In the genomic region with DNA sequence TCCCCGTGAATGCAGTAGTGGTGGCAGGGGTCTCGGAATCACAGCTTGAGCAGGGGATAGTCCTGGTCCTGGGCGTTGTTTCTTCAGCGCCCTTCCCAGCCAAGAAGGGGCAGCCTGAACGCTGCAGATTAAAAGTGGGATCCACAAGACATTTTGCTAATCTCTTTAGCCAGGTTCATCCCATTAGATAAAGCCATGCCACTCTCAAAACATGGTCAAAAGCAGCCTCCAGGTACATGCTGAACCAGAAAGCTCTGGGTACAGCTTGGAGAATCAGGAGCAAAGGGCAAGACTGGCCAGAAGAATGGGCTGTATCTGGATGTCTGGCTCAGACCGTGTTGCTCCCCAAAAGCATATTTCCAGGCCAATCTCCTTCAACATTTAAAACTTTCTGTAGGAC, we compare ENCODE assay signal across 31 cellular contexts. TPM values are rescaled to one million over a fixed set of nuclear protein-coding genes. Genes with fewer than 3 reads are reported as not detected.
"Had no signal": no experiment of that assay in that cellular context is flagged by ENCODE, and none has a peak within 500 bp of the region (broad histone marks: within the 10 kb centered on the region; RNA-seq: fewer than 3 reads in every experiment).

A gene with protein sequence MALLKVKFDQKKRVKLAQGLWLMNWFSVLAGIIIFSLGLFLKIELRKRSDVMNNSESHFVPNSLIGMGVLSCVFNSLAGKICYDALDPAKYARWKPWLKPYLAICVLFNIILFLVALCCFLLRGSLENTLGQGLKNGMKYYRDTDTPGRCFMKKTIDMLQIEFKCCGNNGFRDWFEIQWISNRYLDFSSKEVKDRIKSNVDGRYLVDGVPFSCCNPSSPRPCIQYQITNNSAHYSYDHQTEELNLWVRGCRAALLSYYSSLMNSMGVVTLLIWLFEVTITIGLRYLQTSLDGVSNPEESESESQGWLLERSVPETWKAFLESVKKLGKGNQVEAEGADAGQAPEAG (minus strand): TSS at position 101 of the 400 bp plus-strand sequence. CDS start 263 bp downstream, outside the sequence.

- H3K4me3 Mint-ChIP-seq: activated CD4-positive, alpha-beta memory T cell treated with anti-CD3 and anti-CD28 coated beads, Interleukin-2, amount 10 ng/mL, durations not matched to agents 7 days and 5 days; activated CD4-positive, alpha-beta T cell treated with anti-CD3 and anti-CD28 coated beads, Interleukin-2, amount 10 ng/mL, durations not matched to agents 7 days and 5 days; activated naive CD8-positive, alpha-beta T cell treated with anti-CD3 and anti-CD28 coated beads for 36 hours; activated naive CD8-positive, alpha-beta T cell treated with anti-CD3 and anti-CD28 coated beads, Interleukin-2, amount 50 U/mL, for 24 hours; activated T-cell treated with anti-CD3 and anti-CD28 coated beads, Interleukin-2, amount 50 U/mL, for 4 hours; central memory CD8-positive, alpha-beta T cell; effector memory CD8-positive, alpha-beta T cell; WTC11 had no signal

- H3K27ac Mint-ChIP-seq: activated CD4-positive, alpha-beta memory T cell treated with anti-CD3 and anti-CD28 coated beads, Interleukin-2, amount 10 ng/mL, durations not matched to agents 7 days and 5 days; activated CD4-positive, alpha-beta T cell treated with anti-CD3 and anti-CD28 coated beads, Interleukin-2, amount 10 ng/mL, durations not matched to agents 7 days and 5 days; activated naive CD8-positive, alpha-beta T cell treated with anti-CD3 and anti-CD28 coated beads for 36 hours; activated naive CD8-positive, alpha-beta T cell treated with anti-CD3 and anti-CD28 coated beads, Interleukin-2, amount 50 U/mL, for 24 hours; brain; WTC11 had no signal

- DNase-seq: activated CD4-positive, alpha-beta memory T cell treated with anti-CD3 and anti-CD28 coated beads, Interleukin-2, amount 10 ng/mL, durations not matched to agents 7 days and 5 days; activated CD4-positive, alpha-beta T cell treated with anti-CD3 and anti-CD28 coated beads for 1 hour; activated CD4-positive, alpha-beta T cell treated with anti-CD3 and anti-CD28 coated beads for 4 hours; activated CD4-positive, alpha-beta T cell treated with anti-CD3 and anti-CD28 coated beads, Interleukin-2, amount 10 ng/mL, durations not matched to agents 7 days and 5 days; activated CD4-positive, alpha-beta T cell treated with anti-CD3 and anti-CD28 coated beads, Interleukin-2, amount 50 U/mL, for 4 hours; activated gamma-delta T cell; activated naive CD4-positive, alpha-beta T cell treated with anti-CD3 and anti-CD28 coated beads, Interleukin-2, amount 50 U/mL, for 16 hours; activated naive CD4-positive, alpha-beta T cell treated with Interleukin-2 at 50 U/mL for 16 hours; activated naive CD8-positive, alpha-beta T cell treated with anti-CD3 and anti-CD28 coated beads for 36 hours; activated naive CD8-positive, alpha-beta T cell treated with anti-CD3 and anti-CD28 coated beads, Interleukin-2, amount 50 U/mL, for 24 hours; activated T-cell treated with anti-CD3 and anti-CD28 coated beads, Interleukin-2, amount 50 U/mL, for 4 hours; adrenal gland; amygdala; aorta; dermis blood vessel endothelial cell; effector CD4-positive, alpha-beta T cell; effector memory CD8-positive, alpha-beta T cell; erythroblast; foreskin keratinocyte; gastrocnemius medialis; glutamatergic neuron; heart left ventricle; T-helper 2 cell had no signal

- H3K27ac ChIP-seq: adrenal gland, breast epithelium, cardiac muscle cell, coronary artery, esophagus muscularis mucosa, foreskin keratinocyte, gastrocnemius medialis, heart left ventricle had no signal

- H3K27me3 ChIP-seq: adrenal gland, breast epithelium, cardiac muscle cell, esophagus muscularis mucosa, gastrocnemius medialis, heart left ventricle had no signal

- H3K36me3 ChIP-seq: adrenal gland, breast epithelium, cardiac muscle cell, gastrocnemius medialis had no signal

- H3K4me1 ChIP-seq: breast epithelium had no signal

- H3K27me3 Mint-ChIP-seq: activated CD4-positive, alpha-beta memory T cell treated with anti-CD3 and anti-CD28 coated beads, Interleukin-2, amount 10 ng/mL, durations not matched to agents 7 days and 5 days; activated naive CD8-positive, alpha-beta T cell treated with anti-CD3 and anti-CD28 coated beads, Interleukin-2, amount 50 U/mL, for 24 hours; central memory CD8-positive, alpha-beta T cell had no signal

- H3K36me3 Mint-ChIP-seq: brain, WTC11 had no signal

- H3K9me3 Mint-ChIP-seq: activated CD4-positive, alpha-beta memory T cell treated with anti-CD3 and anti-CD28 coated beads, Interleukin-2, amount 10 ng/mL, durations not matched to agents 7 days and 5 days; activated CD4-positive, alpha-beta T cell treated with anti-CD3 and anti-CD28 coated beads, Interleukin-2, amount 10 ng/mL, durations not matched to agents 7 days and 5 days; activated naive CD8-positive, alpha-beta T cell treated with anti-CD3 and anti-CD28 coated beads for 36 hours; activated naive CD8-positive, alpha-beta T cell treated with anti-CD3 and anti-CD28 coated beads, Interleukin-2, amount 50 U/mL, for 24 hours; activated T-cell treated with anti-CD3 and anti-CD28 coated beads, Interleukin-2, amount 50 U/mL, for 4 hours; brain; central memory CD8-positive, alpha-beta T cell; effector memory CD8-positive, alpha-beta T cell; WTC11 had no signal

- H3K4me3 ChIP-seq: adrenal gland, breast epithelium, cardiac muscle cell, coronary artery, esophagus muscularis mucosa, gastrocnemius medialis, heart left ventricle had no signal

- H3K9me3 ChIP-seq: adrenal gland, breast epithelium, esophagus muscularis mucosa, gastrocnemius medialis, heart left ventricle had no signal

RNA-seq across cellular contexts. Expression of the gene that starts here (rescaled TPM):
- total RNA-seq: activated CD4-positive, alpha-beta memory T cell treated with anti-CD3 and anti-CD28 coated beads, Interleukin-2, amount 10 ng/mL, durations not matched to agents 7 days and 5 days; activated CD4-positive, alpha-beta T cell treated with anti-CD3 and anti-CD28 coated beads, Interleukin-2, amount 10 ng/mL, durations not matched to agents 7 days and 5 days; foreskin keratinocyte; T-helper 1 cell treated with Interleukin-12 subunit alpha and Interleukin-12 subunit beta and Interleukin-4 antibody, amounts not matched to agents 30 ng/mL and 1 ng/mL, for 36 hours had no signal
